22 cellular contexts compared by ENCODE assay signal in the genomic region with DNA sequence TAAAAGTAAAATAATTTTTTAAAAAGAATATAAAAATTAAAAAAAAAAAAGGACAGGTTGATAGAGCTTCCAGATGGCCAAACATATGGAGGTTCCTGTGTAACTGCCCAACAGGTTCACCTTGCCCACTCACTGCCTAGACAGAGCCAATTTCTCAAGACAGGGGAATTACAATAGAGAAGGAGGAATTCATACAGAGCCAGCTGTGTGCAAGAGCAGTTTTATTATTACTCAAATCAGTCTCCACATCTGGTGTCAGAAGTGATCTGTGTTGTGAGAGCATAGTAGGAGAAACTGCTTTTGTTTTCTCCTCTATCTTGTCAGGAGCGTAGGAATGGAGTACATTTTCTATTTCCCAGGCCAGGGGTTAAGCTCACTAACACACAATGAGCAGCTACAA. TPM values are rescaled to one million over a fixed set of nuclear protein-coding genes. Genes with fewer than 3 reads are reported as not detected.
DNase-seq lines count a peak whose midpoint lies in the region; ATAC-seq and TF ChIP-seq lines count a peak whose summit lies in the region.
"Had no signal": no experiment of that assay in that cellular context is flagged by ENCODE, and none has a peak within 500 bp of the region (broad histone marks: within the 10 kb centered on the region; RNA-seq: fewer than 3 reads in every experiment).

No MANE protein-coding gene starts in this region.

- H3K4me1 ChIP-seq in HEK293 (ENCODE audit: control insufficient read depth, insufficient read depth, low read length) = no peaks in the 10 kb centered on the region
- H3K4me1 ChIP-seq: BE2C had no signal

- intact Hi-C loops in sciatic nerve (cut with DNase I) = no loop called here

- POLR2A ChIA-PET in HEK293 (lab: Yijun Ruan, JAX) = no interaction called here
- POLR2A ChIA-PET in activated CD4-positive, alpha-beta memory T cell treated with anti-CD3 and anti-CD28 coated beads, Interleukin-2, amount 10 ng/mL, durations not matched to agents 7 days and 5 days (lab: Charles Lee) = no interaction called here

- no peak overlapping the region for H3K27ac ChIP-seq in HEK293 (ENCODE audit: extremely low read depth, low read depth, low read length)

- H3K36me3 Mint-ChIP-seq in glutamatergic neuron (ENCODE audit: unreplicated experiment) = peaks cover 10% of the 10 kb centered on the region
- peaks cover 7% of the 10 kb centered on the region for H3K36me3 Mint-ChIP-seq in activated CD4-positive, alpha-beta memory T cell treated with anti-CD3 and anti-CD28 coated beads, Interleukin-2, amount 10 ng/mL, durations not matched to agents 7 days and 5 days (ENCODE audit: low read depth)
- H3K36me3 Mint-ChIP-seq: CD4-positive, CD25-positive, alpha-beta regulatory T cell had no signal

- no peak for TF ChIP-seq CTCF in HEK293 (tag by site-specific recombination; IDR thresholded peaks at IDR 0.05)
- TF ChIP-seq CTCF in glutamatergic neuron (IDR thresholded peaks at IDR 0.05; ENCODE audit: partially characterized antibody, unreplicated experiment) = no peak

- DNase-seq in NCI-H82 (lab: John Stamatoyannopoulos, UW) = peak; percentile 28
- no peak for DNase-seq in NCI-H82 treated with DMSO at 0.1 percent for 48 hours (lab: John Stamatoyannopoulos, UW; ENCODE audit: unreplicated experiment)
- DNase-seq in glutamatergic neuron = no peak
- DNase-seq in HuH-7 (ENCODE audit: low spot score) = no peak
- no peak for DNase-seq in sciatic nerve (ENCODE audit: low spot score)
- no peak for DNase-seq in activated CD4-positive, alpha-beta memory T cell treated with anti-CD3 and anti-CD28 coated beads, Interleukin-2, amount 10 ng/mL, durations not matched to agents 7 days and 5 days
- DNase-seq: ACHN; BE2C; C1 segment of cervical spinal cord; CD4-positive, CD25-positive, alpha-beta regulatory T cell; CD8-positive, alpha-beta memory T cell; COR-L47; DMS153; DMS79 treated with DMSO at 0.1 percent for 48 hours; GF-D8; HCEC 1CT; HFFc6; IMR-90 had no signal

- H3K4me1 Mint-ChIP-seq in glutamatergic neuron (ENCODE audit: low read depth, unreplicated experiment) = peaks cover 45% of the 10 kb centered on the region
- peaks cover 14% of the 10 kb centered on the region for H3K4me1 Mint-ChIP-seq in activated CD4-positive, alpha-beta memory T cell treated with anti-CD3 and anti-CD28 coated beads, Interleukin-2, amount 10 ng/mL, durations not matched to agents 7 days and 5 days

- CTCF ChIA-PET in HEK293 (lab: Yijun Ruan, JAX) = interaction anchor here (0.7 kb wide), 1 partner anchor 46 kb away, joined by 3 read pairs; no protein-coding TSS in a partner anchor
- CTCF ChIA-PET in activated CD4-positive, alpha-beta memory T cell treated with anti-CD3 and anti-CD28 coated beads, Interleukin-2, amount 10 ng/mL, durations not matched to agents 7 days and 5 days (lab: Charles Lee) = no interaction called here

- no peaks in the 10 kb centered on the region for H3K9me3 ChIP-seq in HEK293 (ENCODE audit: control insufficient read depth, insufficient read depth, low read depth, low read length)
- H3K9me3 ChIP-seq: BE2C had no signal

- ATAC-seq in HG03432 (IDR thresholded peaks at IDR 0.05; ENCODE audit: unreplicated experiment) = peak; percentile 39
- no peak for ATAC-seq in sciatic nerve
- ATAC-seq: GM23338 had no signal

- peaks cover 4% of the 10 kb centered on the region for H3K27me3 Mint-ChIP-seq in glutamatergic neuron (ENCODE audit: unreplicated experiment)
- peaks cover 33% of the 10 kb centered on the region for H3K27me3 Mint-ChIP-seq in activated CD4-positive, alpha-beta memory T cell treated with anti-CD3 and anti-CD28 coated beads, Interleukin-2, amount 10 ng/mL, durations not matched to agents 7 days and 5 days

- H3K4me3 ChIP-seq in HEK293 (ENCODE audit: low read depth, low read length) = no peak overlapping the region
- H3K4me3 ChIP-seq: GM23338, K562 had no signal

- H3K9me3 Mint-ChIP-seq in glutamatergic neuron (ENCODE audit: unreplicated experiment) = peaks cover 12% of the 10 kb centered on the region
- H3K9me3 Mint-ChIP-seq in activated CD4-positive, alpha-beta memory T cell treated with anti-CD3 and anti-CD28 coated beads, Interleukin-2, amount 10 ng/mL, durations not matched to agents 7 days and 5 days = peaks cover 16% of the 10 kb centered on the region
- H3K9me3 Mint-ChIP-seq: HFFc6 had no signal

- H3K4me3 Mint-ChIP-seq in glutamatergic neuron (ENCODE audit: unreplicated experiment) = peak overlapping the region; percentile 54
- no peak overlapping the region for H3K4me3 Mint-ChIP-seq in activated CD4-positive, alpha-beta memory T cell treated with anti-CD3 and anti-CD28 coated beads, Interleukin-2, amount 10 ng/mL, durations not matched to agents 7 days and 5 days
- H3K4me3 Mint-ChIP-seq: CD4-positive, CD25-positive, alpha-beta regulatory T cell; CD8-positive, alpha-beta memory T cell; GM23338; HFFc6 had no signal

- no peaks in the 10 kb centered on the region for H3K36me3 ChIP-seq in HEK293 (ENCODE audit: control insufficient read depth in 2 of 2, insufficient read depth in 1 of 2, low read length in 2 of 2)
- H3K36me3 ChIP-seq: BE2C had no signal

- H3K27ac Mint-ChIP-seq in glutamatergic neuron (ENCODE audit: unreplicated experiment) = peak overlapping the region; percentile 92
- H3K27ac Mint-ChIP-seq in activated CD4-positive, alpha-beta memory T cell treated with anti-CD3 and anti-CD28 coated beads, Interleukin-2, amount 10 ng/mL, durations not matched to agents 7 days and 5 days = no peak overlapping the region
- H3K27ac Mint-ChIP-seq: CD8-positive, alpha-beta memory T cell; GM23338; HFFc6 had no signal

TF ChIP-seq in HEK293, 187 proteins besides CTCF, POLR2A, EP300 and RAD21:
- TF ChIP-seq SETDB1 (IDR thresholded peaks at IDR 0.05; ENCODE audit: insufficient read length, low read length) = peak; percentile 50
- TF ChIP-seq, protein P1, sequence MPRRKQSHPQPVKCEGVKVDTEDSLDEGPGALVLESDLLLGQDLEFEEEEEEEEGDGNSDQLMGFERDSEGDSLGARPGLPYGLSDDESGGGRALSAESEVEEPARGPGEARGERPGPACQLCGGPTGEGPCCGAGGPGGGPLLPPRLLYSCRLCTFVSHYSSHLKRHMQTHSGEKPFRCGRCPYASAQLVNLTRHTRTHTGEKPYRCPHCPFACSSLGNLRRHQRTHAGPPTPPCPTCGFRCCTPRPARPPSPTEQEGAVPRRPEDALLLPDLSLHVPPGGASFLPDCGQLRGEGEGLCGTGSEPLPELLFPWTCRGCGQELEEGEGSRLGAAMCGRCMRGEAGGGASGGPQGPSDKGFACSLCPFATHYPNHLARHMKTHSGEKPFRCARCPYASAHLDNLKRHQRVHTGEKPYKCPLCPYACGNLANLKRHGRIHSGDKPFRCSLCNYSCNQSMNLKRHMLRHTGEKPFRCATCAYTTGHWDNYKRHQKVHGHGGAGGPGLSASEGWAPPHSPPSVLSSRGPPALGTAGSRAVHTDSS (tag by site-specific recombination; IDR thresholded peaks at IDR 0.05) = no peak
TF ChIP-seq in HEK293: peak in this region for 1.

RNA-seq across cellular contexts. Expression of a gene that starts 31.0 kb away (rescaled TPM):
- not detected for total RNA-seq in glutamatergic neuron (ENCODE audit: unreplicated experiment)
- total RNA-seq in sciatic nerve = not detected
- not detected for total RNA-seq in activated CD4-positive, alpha-beta memory T cell treated with anti-CD3 and anti-CD28 coated beads, Interleukin-2, amount 10 ng/mL, durations not matched to agents 7 days and 5 days
- total RNA-seq: CD4-positive, CD25-positive, alpha-beta regulatory T cell; CD8-positive, alpha-beta memory T cell; GM23338; HFFc6; IMR-90; K562 had no signal
